35 cellular contexts compared by ENCODE assay signal in the genomic region with DNA sequence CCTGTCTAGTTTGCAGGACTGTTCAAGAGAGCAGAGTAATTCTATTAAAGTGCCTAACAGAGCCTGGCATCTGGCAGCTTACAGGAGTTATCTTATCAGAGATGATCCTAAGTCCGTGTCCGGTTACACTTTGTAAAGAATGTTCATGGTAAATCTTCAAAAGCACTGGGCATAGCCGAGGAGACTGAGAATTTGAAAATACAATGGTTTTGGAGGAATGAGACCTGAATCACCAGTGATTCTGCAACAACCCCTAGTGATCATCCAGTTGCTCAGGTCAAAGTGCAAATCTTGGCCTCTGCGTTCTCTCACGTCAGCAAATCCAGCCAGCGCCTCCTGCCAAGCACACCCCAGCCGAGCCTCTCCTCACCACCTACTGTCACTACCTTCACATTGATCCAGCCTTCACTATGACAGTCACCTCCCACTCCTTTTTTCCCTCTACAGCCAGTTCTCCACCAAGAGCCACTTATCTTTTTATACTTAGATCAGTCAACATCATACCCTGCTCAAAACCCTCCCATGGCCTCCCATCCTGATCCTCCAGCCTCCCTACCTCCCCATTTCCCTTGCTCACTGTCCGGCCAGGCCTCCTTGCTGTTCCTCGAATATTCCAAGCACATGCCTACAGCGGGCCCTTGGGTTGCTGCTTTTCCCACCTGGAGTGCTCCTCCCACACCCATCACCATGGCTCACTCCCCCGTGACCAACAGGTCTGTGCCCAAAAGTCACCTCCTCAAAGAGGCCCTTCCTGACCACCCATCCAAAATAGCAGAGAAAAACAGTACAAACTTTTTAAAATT. TPM values are rescaled to one million over a fixed set of nuclear protein-coding genes. Genes with fewer than 3 reads are reported as not detected.
DNase-seq lines count a peak whose midpoint lies in the region; ATAC-seq, FAIRE-seq and TF ChIP-seq lines count a peak whose summit lies in the region.
"Had no signal": no experiment of that assay in that cellular context is flagged by ENCODE, and none has a peak within 500 bp of the region (broad histone marks: within the 10 kb centered on the region; RNA-seq: fewer than 3 reads in every experiment).

No MANE protein-coding gene starts in this region.

- TF ChIP-seq POLR2A in HepG2 (IDR thresholded peaks at IDR 0.05; ENCODE audit: insufficient read depth in 1 of 2, low read depth in 2 of 2, low read length in 2 of 2): no peak

- no peaks in the 10 kb centered on the region for H4K20me1 ChIP-seq in HepG2 (ENCODE audit: insufficient read depth, low read length)

- peak; percentile 59 for TF ChIP-seq CTCF in HepG2 (CRISPR knock-in tag; IDR thresholded peaks at IDR 0.05)
- TF ChIP-seq CTCF in type B pancreatic cell (conservative IDR thresholded peaks at IDR 0.05): no peak
- no peak for TF ChIP-seq CTCF in HFFc6 (IDR thresholded peaks at IDR 0.05)

- peaks cover 40% of the 10 kb centered on the region for H3K4me1 ChIP-seq in HepG2 (ENCODE audit: insufficient read depth, low read length)
- no peaks in the 10 kb centered on the region for H3K4me1 ChIP-seq in CD4-positive, alpha-beta memory T cell (ENCODE audit: insufficient read depth, low read length)
- H3K4me1 ChIP-seq: neural progenitor cell, uterus had no signal

- peak overlapping the region; percentile 26 for H3K27ac Mint-ChIP-seq in activated CD4-positive, alpha-beta T cell treated with anti-CD3 and anti-CD28 coated beads, Interleukin-2, amount 10 ng/mL, durations not matched to agents 7 days and 5 days
- H3K27ac Mint-ChIP-seq in type B pancreatic cell (peak overlapping the region; percentile 50), HFFc6 (no peak overlapping the region)
- H3K27ac Mint-ChIP-seq in CD4-positive, alpha-beta memory T cell: peak overlapping the region in 1 of 7 donors; percentile 47
- H3K27ac Mint-ChIP-seq: activated CD8-positive, alpha-beta T cell treated with anti-CD3 and anti-CD28 coated beads for 36 hours; activated naive CD8-positive, alpha-beta T cell; T-helper 1 cell treated with Interleukin-12 subunit alpha and Interleukin-12 subunit beta and Interleukin-4 antibody, amounts not matched to agents 30 μg/mL and 1 μg/mL, for 36 hours had no signal

- ATAC-seq in HepG2 (peak; percentile 93), GM21576 (IDR thresholded peaks at IDR 0.05; ENCODE audit: unreplicated experiment) (no peak)
- ATAC-seq: activated CD8-positive, alpha-beta T cell treated with anti-CD3 and anti-CD28 coated beads for 36 hours; heart left ventricle; mucosa of descending colon; sciatic nerve had no signal

- no peaks in the 10 kb centered on the region for H3K27me3 ChIP-seq in HepG2 (ENCODE audit: control insufficient read depth in 1 of 2, insufficient read depth in 2 of 2, low read length in 2 of 2)
- H3K27me3 ChIP-seq in CD4-positive, alpha-beta memory T cell (ENCODE audit: insufficient read depth, low read length): no peaks in the 10 kb centered on the region
- H3K27me3 ChIP-seq: heart left ventricle, neural progenitor cell, SJSA1, uterus had no signal

- peak; percentile 98 for FAIRE-seq in HepG2 (lab: Jason Lieb, UNC)
- FAIRE-seq: GM19239, TTC549 had no signal

- no peak for DNase-seq in activated CD4-positive, alpha-beta T cell treated with anti-CD3 and anti-CD28 coated beads, Interleukin-2, amount 10 ng/mL, durations not matched to agents 7 days and 5 days
- no peak for DNase-seq in activated CD4-positive, alpha-beta T cell treated with anti-CD3 and anti-CD28 coated beads for 1 hour
- DNase-seq in amniotic epithelial cell (ENCODE audit: low read depth) (peak; percentile 89), HepG2 (ENCODE audit: low spot score) (peak; percentile 96), type B pancreatic cell (ENCODE audit: extremely low spot score, unreplicated experiment) (no peak), HFFc6 (no peak)
- DNase-seq in CD4-positive, alpha-beta memory T cell: no peak
- DNase-seq: 8988T; activated CD4-positive, CD25-positive, alpha-beta regulatory T cell treated with anti-CD3 and anti-CD28 coated beads, Interleukin-2, amount 50 U/mL, for 72 hours; activated CD8-positive, alpha-beta T cell treated with anti-CD3 and anti-CD28 coated beads for 36 hours; activated effector memory CD4-positive, alpha-beta T cell treated with Interleukin-2 at 50 U/mL for 16 hours; AML-193; central memory CD4-positive, alpha-beta T cell; erythroblast; H7; heart left ventricle; kidney glomerular epithelial cell; MM.1S; mucosa of descending colon; NCI-H2029 treated with DMSO at 0.1 percent for 48 hours; NCI-H69; RPMI8226; stimulated activated naive CD4-positive, alpha-beta T cell; uterus had no signal

- peak overlapping the region in 1 of 3 experiments; percentile 8; a peak in 1 of 6 replicates for H3K4me3 ChIP-seq in HepG2 (replicated peaks in 1 of 3; ENCODE audit: insufficient read depth in 1 of 3, low read depth in 2 of 3, low read length in 3 of 3)
- H3K4me3 ChIP-seq in CD4-positive, alpha-beta memory T cell (ENCODE audit: low read length in 2 of 2): no peak overlapping the region
- H3K4me3 ChIP-seq: heart left ventricle, lung, mucosa of descending colon, neural progenitor cell, SJSA1, uterus had no signal

- no peaks in the 10 kb centered on the region for H3K9me3 Mint-ChIP-seq in activated CD4-positive, alpha-beta T cell treated with anti-CD3 and anti-CD28 coated beads, Interleukin-2, amount 10 ng/mL, durations not matched to agents 7 days and 5 days
- H3K9me3 Mint-ChIP-seq in type B pancreatic cell (no peaks in the 10 kb centered on the region), HFFc6 (no peaks in the 10 kb centered on the region)
- H3K9me3 Mint-ChIP-seq in CD4-positive, alpha-beta memory T cell: no peaks in the 10 kb centered on the region
- H3K9me3 Mint-ChIP-seq: activated CD8-positive, alpha-beta T cell treated with anti-CD3 and anti-CD28 coated beads for 36 hours; neural progenitor cell; T-helper 1 cell treated with Interleukin-12 subunit alpha and Interleukin-12 subunit beta and Interleukin-4 antibody, amounts not matched to agents 30 μg/mL and 1 μg/mL, for 36 hours had no signal

- H3K27me3 Mint-ChIP-seq in activated CD4-positive, alpha-beta T cell treated with anti-CD3 and anti-CD28 coated beads, Interleukin-2, amount 10 ng/mL, durations not matched to agents 7 days and 5 days: no peaks in the 10 kb centered on the region
- H3K27me3 Mint-ChIP-seq in type B pancreatic cell (no peaks in the 10 kb centered on the region), HFFc6 (ENCODE audit: insufficient read depth) (no peaks in the 10 kb centered on the region)
- H3K27me3 Mint-ChIP-seq in CD4-positive, alpha-beta memory T cell: no peaks in the 10 kb centered on the region
- H3K27me3 Mint-ChIP-seq: activated CD8-positive, alpha-beta T cell treated with anti-CD3 and anti-CD28 coated beads for 36 hours; activated naive CD8-positive, alpha-beta T cell had no signal

- WGBS in HepG2 (ENCODE audit: low lambda C conversion rate): 34% methylated on average over 11 of the region's 11 CpGs

- no peak overlapping the region for H2AFZ ChIP-seq in HepG2 (ENCODE audit: low read length)
- H2AFZ ChIP-seq: neural progenitor cell, parathyroid adenoma had no signal

- intact Hi-C loops in HepG2 (cut with micrococcal nuclease; ENCODE audit: unreplicated experiment): loop anchor here (1.0 kb wide), 1 partner anchor 37 kb away; no protein-coding TSS in a partner anchor
- intact Hi-C loops in CD4-positive, alpha-beta memory T cell (cut with micrococcal nuclease): no loop called here

- CTCF ChIA-PET in activated CD4-positive, alpha-beta T cell treated with anti-CD3 and anti-CD28 coated beads, Interleukin-2, amount 10 ng/mL, durations not matched to agents 7 days and 5 days (lab: Charles Lee): no interaction called here
- CTCF ChIA-PET in HepG2 (lab: Yijun Ruan, JAX; ENCODE audit: low intra/inter-chr PET ratio, low total read pairs): interaction anchor here (1.0 kb wide), 1 partner anchor 9 kb away, joined by 3 read pairs; no protein-coding TSS in a partner anchor
- CTCF ChIA-PET in CD4-positive, alpha-beta memory T cell (lab: Charles Lee; ENCODE audit: partially characterized antibody): no interaction called here

- peaks cover 11% of the 10 kb centered on the region for H3K36me3 Mint-ChIP-seq in activated CD4-positive, alpha-beta T cell treated with anti-CD3 and anti-CD28 coated beads, Interleukin-2, amount 10 ng/mL, durations not matched to agents 7 days and 5 days (ENCODE audit: low read depth)
- H3K36me3 Mint-ChIP-seq in type B pancreatic cell (peaks cover 15% of the 10 kb centered on the region), HFFc6 (ENCODE audit: low read depth) (peaks cover 25% of the 10 kb centered on the region)
- peaks cover 17 to 37% of the 10 kb centered on the region in 2 donors for H3K36me3 Mint-ChIP-seq in CD4-positive, alpha-beta memory T cell

- in situ Hi-C loops in HepG2 (cut with HindIII; ENCODE audit: extremely low pct_ligation_motif_present, low pct_unique_long_range_greater_than_20kb): no loop called here

- peaks cover 9% of the 10 kb centered on the region for H3K4me1 Mint-ChIP-seq in activated CD4-positive, alpha-beta T cell treated with anti-CD3 and anti-CD28 coated beads, Interleukin-2, amount 10 ng/mL, durations not matched to agents 7 days and 5 days
- peaks cover 20% of the 10 kb centered on the region for H3K4me1 Mint-ChIP-seq in type B pancreatic cell (ENCODE audit: unreplicated experiment)
- peaks cover 11% of the 10 kb centered on the region for H3K4me1 Mint-ChIP-seq in HFFc6 (ENCODE audit: low read depth)
- H3K4me1 Mint-ChIP-seq in CD4-positive, alpha-beta memory T cell: peaks cover 0 to 7% (median 5%) of the 10 kb centered on the region in 4 donors

- peak overlapping the region; percentile 79 for H3K27ac ChIP-seq in HepG2 (ENCODE audit: extremely low read length, insufficient read depth, low read length)
- H3K27ac ChIP-seq in CD4-positive, alpha-beta memory T cell (ENCODE audit: low read depth, low read length): no peak overlapping the region
- H3K27ac ChIP-seq: heart left ventricle, KMS-11, neural progenitor cell, parathyroid adenoma, SJSA1, uterus had no signal

- TSS peak; percentile 26 for BruUV-seq in HepG2 (replicated peaks; lab: Mats Ljungman, UMichigan)

- peaks cover 6 to 9% of the 10 kb centered on the region in 2 experiments; a peak in 4 of 5 replicates for H3K36me3 ChIP-seq in HepG2 (replicated peaks in 1 of 2; ENCODE audit: control insufficient read depth in 1 of 2, insufficient read depth in 2 of 2, low read length in 2 of 2)
- H3K36me3 ChIP-seq in CD4-positive, alpha-beta memory T cell (ENCODE audit: insufficient read depth, low read length): peaks cover under 1% of the 10 kb centered on the region
- H3K36me3 ChIP-seq: neural progenitor cell, uterus had no signal

- peak overlapping the region; percentile 41 for H3K9ac ChIP-seq in HepG2 (ENCODE audit: insufficient read depth, low read depth, low read length)
- H3K9ac ChIP-seq: KMS-11, neural progenitor cell, parathyroid adenoma had no signal

- H3K9me3 ChIP-seq in HepG2 (ENCODE audit: low read length): no peaks in the 10 kb centered on the region
- H3K9me3 ChIP-seq in CD4-positive, alpha-beta memory T cell (ENCODE audit: control insufficient read depth in 1 of 2, low read length in 2 of 2): no peaks in the 10 kb centered on the region
- H3K9me3 ChIP-seq: heart left ventricle, mucosa of descending colon, SJSA1, uterus had no signal

- H3K79me2 ChIP-seq in HepG2 (ENCODE audit: insufficient read depth, low read length): no peaks in the 10 kb centered on the region

- POLR2A ChIA-PET in activated CD4-positive, alpha-beta T cell treated with anti-CD3 and anti-CD28 coated beads, Interleukin-2, amount 10 ng/mL, durations not matched to agents 7 days and 5 days (lab: Charles Lee): no interaction called here
- POLR2A ChIA-PET in HepG2 (lab: Yijun Ruan, JAX): interaction anchor here (0.6 to 2.1 kb wide), 3 partner anchors 30 to 41 kb away, joined by 5 to 7 read pairs (median 5); no protein-coding TSS in a partner anchor
- POLR2A ChIA-PET in CD4-positive, alpha-beta memory T cell (lab: Charles Lee; ENCODE audit: partially characterized antibody): no interaction called here

- TF ChIP-seq EP300 in HepG2 (IDR thresholded peaks at IDR 0.05; ENCODE audit: low read depth in 2 of 2, low read length in 2 of 2) (no peak; a peak in 1 of 4 replicates), HepG2 (CRISPR knock-in tag; IDR thresholded peaks at IDR 0.05; ENCODE audit: borderline replicate concordance) (peak; percentile 74)

- TF ChIP-seq RAD21 in HepG2 (CRISPR knock-in tag; IDR thresholded peaks at IDR 0.05): no peak; the same call in 1 of the 2 replicates

- H3K4me2 ChIP-seq in HepG2 (ENCODE audit: low read depth, low read length): peak overlapping the region; percentile 60
- H3K4me2 ChIP-seq: KMS-11, neural progenitor cell had no signal

- no peak overlapping the region for H3K4me3 Mint-ChIP-seq in activated CD4-positive, alpha-beta T cell treated with anti-CD3 and anti-CD28 coated beads, Interleukin-2, amount 10 ng/mL, durations not matched to agents 7 days and 5 days
- H3K4me3 Mint-ChIP-seq in type B pancreatic cell: no peak overlapping the region
- no peak overlapping the region for H3K4me3 Mint-ChIP-seq in HFFc6
- H3K4me3 Mint-ChIP-seq in CD4-positive, alpha-beta memory T cell: no peak overlapping the region
- H3K4me3 Mint-ChIP-seq: activated CD8-positive, alpha-beta T cell treated with anti-CD3 and anti-CD28 coated beads for 36 hours; activated naive CD8-positive, alpha-beta T cell; neural progenitor cell; T-helper 1 cell treated with Interleukin-12 subunit alpha and Interleukin-12 subunit beta and Interleukin-4 antibody, amounts not matched to agents 30 μg/mL and 1 μg/mL, for 36 hours had no signal

RNA-seq across cellular contexts. Expression of gene ERN1, which starts 57.4 kb away (rescaled TPM):
- 10 to 100 TPM; 50.1 to 57.5 TPM for total RNA-seq in activated CD4-positive, alpha-beta T cell treated with anti-CD3 and anti-CD28 coated beads, Interleukin-2, amount 10 ng/mL, durations not matched to agents 7 days and 5 days
- total RNA-seq in HepG2 (2016; rRNA removed; fragmentation: Illumina TruSeq; extraction: Trizol) (4.1 and 6.0 TPM in 2 replicates), type B pancreatic cell (ENCODE audit: low replicate concordance) (12.1 and 13.9 TPM in 2 replicates)
- total RNA-seq in HepG2 (2016; cell fraction: cytosol; rRNA removed; fragmentation: Illumina TruSeq; extraction: Trizol; ENCODE audit: low read depth): 3.0 and 3.8 TPM in 2 replicates
- total RNA-seq in HepG2 (2016; cell fraction: insoluble cytoplasmic fraction; rRNA removed; fragmentation: Illumina TruSeq; extraction: Trizol): 3.2 and 7.0 TPM in 2 replicates
- 4.2 and 4.8 TPM in 2 replicates for total RNA-seq in HepG2 (2016; cell fraction: membrane; rRNA removed; fragmentation: Illumina TruSeq; extraction: Trizol)
- total RNA-seq in HepG2 (2016; cell fraction: nucleus; rRNA removed; fragmentation: Illumina TruSeq; extraction: Trizol): 10.8 and 12.6 TPM in 2 replicates
- 12.7 and 15.7 TPM in 2 replicates for polyA plus RNA-seq in HepG2 (2011; rRNA removed)
- 9.1 and 10.3 TPM in 2 replicates for polyA plus RNA-seq in HepG2 (2011; cell fraction: cytosol; rRNA removed)
- 32.7 and 33.0 TPM in 2 replicates for polyA plus RNA-seq in HepG2 (2011; cell fraction: nucleus; rRNA removed)
- polyA plus RNA-seq in HepG2 (2012): 20.8 and 22.2 TPM in 2 replicates
- polyA plus RNA-seq in HepG2 (2016; cell fraction: cytosol; fragmentation: Illumina TruSeq; extraction: Trizol; ENCODE audit: low read depth): 2.9 and 3.1 TPM in 2 replicates
- 3.3 and 3.6 TPM in 2 replicates for polyA plus RNA-seq in HepG2 (2016; cell fraction: insoluble cytoplasmic fraction; fragmentation: Illumina TruSeq; extraction: Trizol; ENCODE audit: low read depth)
- polyA plus RNA-seq in HepG2 (2016; cell fraction: membrane; fragmentation: Illumina TruSeq; extraction: Trizol; ENCODE audit: low read depth): 3.4 and 3.6 TPM in 2 replicates
- polyA plus RNA-seq in HepG2 (2016; cell fraction: nucleus; fragmentation: Illumina TruSeq; extraction: Trizol; ENCODE audit: insufficient read depth, low read depth): 11.5 and 12.4 TPM in 2 replicates
- polyA minus RNA-seq in HepG2 (2011; rRNA and poly(A)+ RNA removed; ENCODE audit: low replicate concordance): 10.5 and 30.9 TPM in 2 replicates
- 13.3 and 18.1 TPM in 2 replicates for polyA minus RNA-seq in HepG2 (2011; cell fraction: cytosol; rRNA and poly(A)+ RNA removed)
- polyA minus RNA-seq in HepG2 (2011; cell fraction: nucleus; rRNA and poly(A)+ RNA removed): 48.8 and 61.2 TPM in 2 replicates
- total RNA-seq in HFFc6 (2021; fragmentation: NEBNext Ultra II Directional; extraction: Animal tissue kit (Norgen Biotek cat#: 25700)): 10 to 100 TPM in 2 of 6 experiments, 1 to 10 TPM in 4; 6.8 to 12.8 (median 7.9) TPM
- 100 to 1,000 TPM; 163 to 172 TPM for total RNA-seq in CD4-positive, alpha-beta memory T cell
- polyA plus RNA-seq in CD4-positive, alpha-beta memory T cell: 100 to 1,000 TPM in 1 of 2 donors, 10 to 100 TPM in 1; 47.9 to 124 TPM

Comparison
In these comparisons a context has a peak if more than half of its experiments do, and no peak if none do; other contexts are left out.
1. DNase-seq: peak in amniotic epithelial cell (single experiment) and HepG2 (single experiment); none in activated CD4-positive, alpha-beta T cell treated with anti-CD3 and anti-CD28 coated beads, Interleukin-2, amount 10 ng/mL, durations not matched to agents 7 days and 5 days (single experiment), activated CD4-positive, alpha-beta T cell treated with anti-CD3 and anti-CD28 coated beads for 1 hour (single experiment), type B pancreatic cell (single experiment), HFFc6 (single experiment) and CD4-positive, alpha-beta memory T cell (0 of 5).